In genomic region chr14:22871200-22871961, GRCh38 we compare ENCODE assay signal across 1 cellular context.
TF ChIP-seq lines count a peak whose summit lies in the region.

A gene with protein sequence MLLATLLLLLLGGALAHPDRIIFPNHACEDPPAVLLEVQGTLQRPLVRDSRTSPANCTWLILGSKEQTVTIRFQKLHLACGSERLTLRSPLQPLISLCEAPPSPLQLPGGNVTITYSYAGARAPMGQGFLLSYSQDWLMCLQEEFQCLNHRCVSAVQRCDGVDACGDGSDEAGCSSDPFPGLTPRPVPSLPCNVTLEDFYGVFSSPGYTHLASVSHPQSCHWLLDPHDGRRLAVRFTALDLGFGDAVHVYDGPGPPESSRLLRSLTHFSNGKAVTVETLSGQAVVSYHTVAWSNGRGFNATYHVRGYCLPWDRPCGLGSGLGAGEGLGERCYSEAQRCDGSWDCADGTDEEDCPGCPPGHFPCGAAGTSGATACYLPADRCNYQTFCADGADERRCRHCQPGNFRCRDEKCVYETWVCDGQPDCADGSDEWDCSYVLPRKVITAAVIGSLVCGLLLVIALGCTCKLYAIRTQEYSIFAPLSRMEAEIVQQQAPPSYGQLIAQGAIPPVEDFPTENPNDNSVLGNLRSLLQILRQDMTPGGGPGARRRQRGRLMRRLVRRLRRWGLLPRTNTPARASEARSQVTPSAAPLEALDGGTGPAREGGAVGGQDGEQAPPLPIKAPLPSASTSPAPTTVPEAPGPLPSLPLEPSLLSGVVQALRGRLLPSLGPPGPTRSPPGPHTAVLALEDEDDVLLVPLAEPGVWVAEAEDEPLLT (plus strand): TSS chr14:22871740. CDS start chr14:22872304, 564 bp downstream.

TF ChIP-seq in K562, 482 proteins besides CTCF, POLR2A, EP300 and RAD21 (continued from another document and continues in another):
- TF ChIP-seq, protein P1, sequence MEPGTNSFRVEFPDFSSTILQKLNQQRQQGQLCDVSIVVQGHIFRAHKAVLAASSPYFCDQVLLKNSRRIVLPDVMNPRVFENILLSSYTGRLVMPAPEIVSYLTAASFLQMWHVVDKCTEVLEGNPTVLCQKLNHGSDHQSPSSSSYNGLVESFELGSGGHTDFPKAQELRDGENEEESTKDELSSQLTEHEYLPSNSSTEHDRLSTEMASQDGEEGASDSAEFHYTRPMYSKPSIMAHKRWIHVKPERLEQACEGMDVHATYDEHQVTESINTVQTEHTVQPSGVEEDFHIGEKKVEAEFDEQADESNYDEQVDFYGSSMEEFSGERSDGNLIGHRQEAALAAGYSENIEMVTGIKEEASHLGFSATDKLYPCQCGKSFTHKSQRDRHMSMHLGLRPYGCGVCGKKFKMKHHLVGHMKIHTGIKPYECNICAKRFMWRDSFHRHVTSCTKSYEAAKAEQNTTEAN (CRISPR knock-in tag; IDR thresholded peaks at IDR 0.05) = no peak
- TF ChIP-seq NUFIP1 (IDR thresholded peaks at IDR 0.05; ENCODE audit: partially characterized antibody) (no peak), KAT7 (CRISPR knock-in tag; IDR thresholded peaks at IDR 0.05; ENCODE audit: borderline replicate concordance) (peak; percentile 66; the same call in 1 of the 2 replicates), HNRNPL (IDR thresholded peaks at IDR 0.05; ENCODE audit: low read depth, low read length) (peak; percentile 98), TBP (optimal IDR thresholded peaks at IDR 0.05; ENCODE audit: low read depth, low read length) (peak; percentile 85), PREB (CRISPR knock-in tag; IDR thresholded peaks at IDR 0.05) (no peak; the same call in 1 of the 2 replicates), CBX3 (IDR thresholded peaks at IDR 0.05; ENCODE audit: borderline replicate concordance in 1 of 2, low read length in 2 of 2) (peak in 1 of 2 experiments; percentile 49; a peak in 1 of 3 replicates), PHF8 (IDR thresholded peaks at IDR 0.05; ENCODE audit: borderline replicate concordance, low read length) (peak; percentile 48; the same call in 1 of the 2 replicates), ATF7 (IDR thresholded peaks at IDR 0.05) (peak; percentile 76), ILK (tag; IDR thresholded peaks at IDR 0.05; ENCODE audit: borderline replicate concordance, low read depth) (no peak), RBM34 (IDR thresholded peaks at IDR 0.05; ENCODE audit: borderline replicate concordance, insufficient read depth, low read length) (no peak), FOXP1 (CRISPR knock-in tag; IDR thresholded peaks at IDR 0.05) (no peak; the same call in 1 of the 2 replicates), GTF2E2 (tag; IDR thresholded peaks at IDR 0.05) (no peak), CBFA2T3 (IDR thresholded peaks at IDR 0.05) (0 out of 2 replicates have a peak, but pooled peaks have one; percentile 4), MXI1 (IDR thresholded peaks at IDR 0.05; ENCODE audit: low read depth, low read length) (0 out of 2 replicates have a peak, but pooled peaks have one; percentile 9), ZNF263 (CRISPR knock-in tag; IDR thresholded peaks at IDR 0.05; ENCODE audit: borderline replicate concordance) (no peak; the same call in 1 of the 2 replicates), ZNF174 (CRISPR knock-in tag; IDR thresholded peaks at IDR 0.05) (no peak), UBTF (IDR thresholded peaks at IDR 0.05; ENCODE audit: borderline replicate concordance in 1 of 2, low read depth in 2 of 2, low read length in 2 of 2) (peak; percentile 81 to 88; a peak in 2 of 4 replicates), RCOR1 (IDR thresholded peaks at IDR 0.05; ENCODE audit: borderline replicate concordance in 1 of 2, low read depth in 2 of 2, low read length in 2 of 2) (peak in 1 of 2 experiments; percentile 20; a peak in 1 of 4 replicates), ZBTB7A (IDR thresholded peaks at IDR 0.05; ENCODE audit: borderline replicate concordance, control insufficient read depth, low read depth, low read length) (peak; percentile 86; the same call in 1 of the 2 replicates), SMAD2 (IDR thresholded peaks at IDR 0.05; ENCODE audit: low read depth, low read length) (no peak), MAZ (CRISPR knock-in tag; conservative IDR thresholded peaks at IDR 0.05 in 1 of 2, IDR thresholded peaks at IDR 0.05 in 1 of 2) (peak; percentile 85 to 93), TAF9B (IDR thresholded peaks at IDR 0.05; ENCODE audit: partially characterized antibody) (peak; percentile 19), ADNP (tag; IDR thresholded peaks at IDR 0.05) (peak; percentile 67), ATF1 (CRISPR knock-in tag; IDR thresholded peaks at IDR 0.05) (no peak), ATF1 (tag; IDR thresholded peaks at IDR 0.05) (peak; percentile 84), E2F3 (CRISPR knock-in tag; IDR thresholded peaks at IDR 0.05) (0 out of 2 replicates have a peak, but pooled peaks have one; percentile 13), HDAC2 (IDR thresholded peaks at IDR 0.05) (peak; percentile 76; the same call in 1 of the 2 replicates), E2F8 (IDR thresholded peaks at IDR 0.05; ENCODE audit: low read depth, partially characterized antibody) (no peak), POLR2AphosphoS2 (IDR thresholded peaks at IDR 0.05; ENCODE audit: low read length) (0 out of 2 replicates have a peak, but pooled peaks have one; percentile 62), KAT2B (IDR thresholded peaks at IDR 0.05; ENCODE audit: low read depth, low read length) (no peak), SUPT5H (IDR thresholded peaks at IDR 0.05) (peak; percentile 87), SIN3A (IDR thresholded peaks at IDR 0.05; ENCODE audit: borderline replicate concordance in 2 of 2, control insufficient read depth in 1 of 2, low read depth in 2 of 2, low read length in 2 of 2) (peak in 1 of 2 experiments; percentile 52; a peak in 2 of 4 replicates), PHF20 (IDR thresholded peaks at IDR 0.05; ENCODE audit: partially characterized antibody) (peak; percentile 45), FIP1L1 (IDR thresholded peaks at IDR 0.05; ENCODE audit: low read depth, low read length, poor library complexity, severe bottlenecking) (peak; percentile 76)
- TF ChIP-seq, protein P2, sequence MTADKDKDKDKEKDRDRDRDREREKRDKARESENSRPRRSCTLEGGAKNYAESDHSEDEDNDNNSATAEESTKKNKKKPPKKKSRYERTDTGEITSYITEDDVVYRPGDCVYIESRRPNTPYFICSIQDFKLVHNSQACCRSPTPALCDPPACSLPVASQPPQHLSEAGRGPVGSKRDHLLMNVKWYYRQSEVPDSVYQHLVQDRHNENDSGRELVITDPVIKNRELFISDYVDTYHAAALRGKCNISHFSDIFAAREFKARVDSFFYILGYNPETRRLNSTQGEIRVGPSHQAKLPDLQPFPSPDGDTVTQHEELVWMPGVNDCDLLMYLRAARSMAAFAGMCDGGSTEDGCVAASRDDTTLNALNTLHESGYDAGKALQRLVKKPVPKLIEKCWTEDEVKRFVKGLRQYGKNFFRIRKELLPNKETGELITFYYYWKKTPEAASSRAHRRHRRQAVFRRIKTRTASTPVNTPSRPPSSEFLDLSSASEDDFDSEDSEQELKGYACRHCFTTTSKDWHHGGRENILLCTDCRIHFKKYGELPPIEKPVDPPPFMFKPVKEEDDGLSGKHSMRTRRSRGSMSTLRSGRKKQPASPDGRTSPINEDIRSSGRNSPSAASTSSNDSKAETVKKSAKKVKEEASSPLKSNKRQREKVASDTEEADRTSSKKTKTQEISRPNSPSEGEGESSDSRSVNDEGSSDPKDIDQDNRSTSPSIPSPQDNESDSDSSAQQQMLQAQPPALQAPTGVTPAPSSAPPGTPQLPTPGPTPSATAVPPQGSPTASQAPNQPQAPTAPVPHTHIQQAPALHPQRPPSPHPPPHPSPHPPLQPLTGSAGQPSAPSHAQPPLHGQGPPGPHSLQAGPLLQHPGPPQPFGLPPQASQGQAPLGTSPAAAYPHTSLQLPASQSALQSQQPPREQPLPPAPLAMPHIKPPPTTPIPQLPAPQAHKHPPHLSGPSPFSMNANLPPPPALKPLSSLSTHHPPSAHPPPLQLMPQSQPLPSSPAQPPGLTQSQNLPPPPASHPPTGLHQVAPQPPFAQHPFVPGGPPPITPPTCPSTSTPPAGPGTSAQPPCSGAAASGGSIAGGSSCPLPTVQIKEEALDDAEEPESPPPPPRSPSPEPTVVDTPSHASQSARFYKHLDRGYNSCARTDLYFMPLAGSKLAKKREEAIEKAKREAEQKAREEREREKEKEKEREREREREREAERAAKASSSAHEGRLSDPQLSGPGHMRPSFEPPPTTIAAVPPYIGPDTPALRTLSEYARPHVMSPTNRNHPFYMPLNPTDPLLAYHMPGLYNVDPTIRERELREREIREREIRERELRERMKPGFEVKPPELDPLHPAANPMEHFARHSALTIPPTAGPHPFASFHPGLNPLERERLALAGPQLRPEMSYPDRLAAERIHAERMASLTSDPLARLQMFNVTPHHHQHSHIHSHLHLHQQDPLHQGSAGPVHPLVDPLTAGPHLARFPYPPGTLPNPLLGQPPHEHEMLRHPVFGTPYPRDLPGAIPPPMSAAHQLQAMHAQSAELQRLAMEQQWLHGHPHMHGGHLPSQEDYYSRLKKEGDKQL (CRISPR knock-in tag; IDR thresholded peaks at IDR 0.05; ENCODE audit: borderline replicate concordance) = peak; percentile 74; the same call in 1 of the 2 replicates
- TF ChIP-seq, protein P3, sequence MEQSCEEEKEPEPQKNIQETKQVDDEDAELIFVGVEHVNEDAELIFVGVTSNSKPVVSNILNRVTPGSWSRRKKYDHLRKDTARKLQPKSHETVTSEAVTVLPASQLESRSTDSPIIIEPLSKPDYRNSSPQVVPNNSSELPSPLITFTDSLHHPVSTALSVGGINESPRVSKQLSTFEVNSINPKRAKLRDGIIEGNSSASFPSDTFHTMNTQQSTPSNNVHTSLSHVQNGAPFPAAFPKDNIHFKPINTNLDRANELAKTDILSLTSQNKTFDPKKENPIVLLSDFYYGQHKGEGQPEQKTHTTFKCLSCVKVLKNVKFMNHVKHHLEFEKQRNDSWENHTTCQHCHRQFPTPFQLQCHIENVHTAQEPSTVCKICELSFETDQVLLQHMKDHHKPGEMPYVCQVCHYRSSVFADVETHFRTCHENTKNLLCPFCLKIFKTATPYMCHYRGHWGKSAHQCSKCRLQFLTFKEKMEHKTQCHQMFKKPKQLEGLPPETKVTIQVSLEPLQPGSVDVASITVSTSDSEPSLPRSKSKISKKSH (CRISPR knock-in tag; IDR thresholded peaks at IDR 0.05) = no peak
- TF ChIP-seq, protein P4, sequence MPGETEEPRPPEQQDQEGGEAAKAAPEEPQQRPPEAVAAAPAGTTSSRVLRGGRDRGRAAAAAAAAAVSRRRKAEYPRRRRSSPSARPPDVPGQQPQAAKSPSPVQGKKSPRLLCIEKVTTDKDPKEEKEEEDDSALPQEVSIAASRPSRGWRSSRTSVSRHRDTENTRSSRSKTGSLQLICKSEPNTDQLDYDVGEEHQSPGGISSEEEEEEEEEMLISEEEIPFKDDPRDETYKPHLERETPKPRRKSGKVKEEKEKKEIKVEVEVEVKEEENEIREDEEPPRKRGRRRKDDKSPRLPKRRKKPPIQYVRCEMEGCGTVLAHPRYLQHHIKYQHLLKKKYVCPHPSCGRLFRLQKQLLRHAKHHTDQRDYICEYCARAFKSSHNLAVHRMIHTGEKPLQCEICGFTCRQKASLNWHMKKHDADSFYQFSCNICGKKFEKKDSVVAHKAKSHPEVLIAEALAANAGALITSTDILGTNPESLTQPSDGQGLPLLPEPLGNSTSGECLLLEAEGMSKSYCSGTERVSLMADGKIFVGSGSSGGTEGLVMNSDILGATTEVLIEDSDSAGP (CRISPR knock-in tag; IDR thresholded peaks at IDR 0.05) = no peak
